In genomic region chr2:7168012-7168411, GRCh38 we compare ENCODE assay signal across 8 cellular contexts.
"Had no signal": no experiment of that assay in that cellular context is flagged by ENCODE, and none has a peak within 500 bp of the region (broad histone marks: within the 10 kb centered on the region; RNA-seq: fewer than 3 reads in every experiment).

No MANE protein-coding gene starts in this region.

- H3K4me3 ChIP-seq: GM12878 had no signal

- FAIRE-seq: G401.6, GM12878, GM12891, GM12892, GM18507, GM19239 had no signal

- DNase-seq: GDM1, GF-D8 had no signal

- ATAC-seq: GM12878 had no signal
